Comparison of ENCODE assay signal across 23 cellular contexts in genomic region chr5:7828269-7828668, GRCh38. TPM values are rescaled to one million over a fixed set of nuclear protein-coding genes. Genes with fewer than 3 reads are reported as not detected.
DNase-seq lines count a peak whose midpoint lies in the region; ATAC-seq, FAIRE-seq and TF ChIP-seq lines count a peak whose summit lies in the region.
"Had no signal": no experiment of that assay in that cellular context is flagged by ENCODE, and none has a peak within 500 bp of the region (broad histone marks: within the 10 kb centered on the region; RNA-seq: fewer than 3 reads in every experiment).

No MANE protein-coding gene starts in this region.

- no peak overlapping the region for H2AFZ ChIP-seq in PC-3 (ENCODE audit: low read length)

- H3K27ac ChIP-seq in small intestine (ENCODE audit: low read depth in 1 of 2, low read length in 1 of 2) (no peak overlapping the region), PC-3 (ENCODE audit: low read length) (no peak overlapping the region)
- H3K27ac ChIP-seq: suprapubic skin had no signal

- no peaks in the 10 kb centered on the region for H3K4me1 Mint-ChIP-seq in activated T-helper 17 cell treated with anti-CD3 and anti-CD28 coated beads, Interleukin-2, amount 50 U/mL, for 72 hours
- H3K4me1 Mint-ChIP-seq: activated CD4-positive, alpha-beta memory T cell treated with anti-CD3 and anti-CD28 coated beads, Interleukin-2, amount 10 ng/mL, durations not matched to agents 7 days and 5 days had no signal

- peak; percentile 46 for DNase-seq in Daoy (ENCODE audit: low read depth)
- peak; percentile 21 for DNase-seq in NCI-H2107 (lab: John Stamatoyannopoulos, UW)
- DNase-seq in left cardiac atrium, result peak; percentile 44
- peak; percentile 77 for DNase-seq in small intestine
- no peak for DNase-seq in activated CD8-positive, alpha-beta memory T cell treated with anti-CD3 and anti-CD28 coated beads for 24 hours
- DNase-seq in PC-3, result no peak
- DNase-seq: activated CD4-positive, alpha-beta memory T cell treated with anti-CD3 and anti-CD28 coated beads, Interleukin-2, amount 10 ng/mL, durations not matched to agents 7 days and 5 days; AML-193; CD8-positive, alpha-beta T cell; dermis blood vessel endothelial cell; DND-41; glutamatergic neuron; KBM-7; midbrain; NCI-H69; SHP77 treated with DMSO at 0.1 percent for 48 hours; SW 1271 had no signal

- no peaks in the 10 kb centered on the region for H3F3A ChIP-seq in PC-3 (ENCODE audit: low read length, unreplicated experiment)

- H3K4me3 ChIP-seq in small intestine (ENCODE audit: low read depth in 1 of 2, low read length in 2 of 2), result no peak overlapping the region
- H3K4me3 ChIP-seq in PC-3 (ENCODE audit: low read length), result no peak overlapping the region
- H3K4me3 ChIP-seq: suprapubic skin had no signal

- ATAC-seq in left cardiac atrium (peak; percentile 79 to 90), PC-3 (no peak)
- no peak for ATAC-seq in activated T-helper 17 cell treated with anti-CD3 and anti-CD28 coated beads, Interleukin-2, amount 50 U/mL, for 72 hours (replicated peaks)
- ATAC-seq: activated CD4-positive, CD25-positive, alpha-beta regulatory T cell treated with anti-CD3 and anti-CD28 coated beads, Interleukin-2, amount 50 U/mL, for 24 hours; CD8-positive, alpha-beta T cell had no signal

- H3K9me3 ChIP-seq in small intestine (ENCODE audit: control insufficient read depth, low read depth) (no peaks in the 10 kb centered on the region), PC-3 (ENCODE audit: low read length) (no peaks in the 10 kb centered on the region)
- H3K9me3 ChIP-seq: suprapubic skin had no signal

- H3K4me2 ChIP-seq in PC-3 (ENCODE audit: low read length), result no peak overlapping the region

- 14 to 71% (median 30%) methylated on average over 10 of the region's 10 CpGs for WGBS in small intestine, 3 donors

- no peaks in the 10 kb centered on the region for H3K9me2 ChIP-seq in PC-3 (replicated peaks; ENCODE audit: low read length)

- H3K9me3 Mint-ChIP-seq in activated T-helper 17 cell treated with anti-CD3 and anti-CD28 coated beads, Interleukin-2, amount 50 U/mL, for 72 hours, result no peaks in the 10 kb centered on the region
- H3K9me3 Mint-ChIP-seq: activated CD4-positive, alpha-beta memory T cell treated with anti-CD3 and anti-CD28 coated beads, Interleukin-2, amount 10 ng/mL, durations not matched to agents 7 days and 5 days; CD8-positive, alpha-beta T cell had no signal

- H3K79me2 ChIP-seq in PC-3 (ENCODE audit: low read length), result no peaks in the 10 kb centered on the region

- TF ChIP-seq CTCF in PC-3 (conservative IDR thresholded peaks at IDR 0.05; ENCODE audit: low read depth, low read length), result no peak

- H3K27me3 ChIP-seq in small intestine (ENCODE audit: control insufficient read depth in 2 of 2, insufficient read depth in 2 of 2, low read length in 2 of 2), result no peaks in the 10 kb centered on the region
- peaks cover 84% of the 10 kb centered on the region for H3K27me3 ChIP-seq in PC-3 (ENCODE audit: low read length)
- H3K27me3 ChIP-seq: suprapubic skin had no signal

- no peaks in the 10 kb centered on the region for H4K20me1 ChIP-seq in PC-3 (ENCODE audit: low read length)

- H3K27ac Mint-ChIP-seq in activated T-helper 17 cell treated with anti-CD3 and anti-CD28 coated beads, Interleukin-2, amount 50 U/mL, for 72 hours, result no peak overlapping the region
- H3K27ac Mint-ChIP-seq: activated CD4-positive, alpha-beta memory T cell treated with anti-CD3 and anti-CD28 coated beads, Interleukin-2, amount 10 ng/mL, durations not matched to agents 7 days and 5 days; CD8-positive, alpha-beta T cell had no signal

- FAIRE-seq in small intestine (lab: Jason Lieb, UNC), result no peak
- FAIRE-seq: bronchial epithelial cell, GM12891 had no signal

- no peak overlapping the region for H3K9ac ChIP-seq in PC-3 (ENCODE audit: low read length)

- H3K27me3 Mint-ChIP-seq in activated T-helper 17 cell treated with anti-CD3 and anti-CD28 coated beads, Interleukin-2, amount 50 U/mL, for 72 hours, result peaks cover 17% of the 10 kb centered on the region

- intact Hi-C loops in left cardiac atrium (cut with DNase I) (no loop called here), PC-3 (cut with micrococcal nuclease) (no loop called here)

- BruUV-seq in PC-3 (replicated peaks; lab: Mats Ljungman, UMichigan), result no TSS peak

- POLR2A ChIA-PET in PC-3 (lab: Charles Lee; ENCODE audit: unreplicated experiment), result no interaction called here

- CTCF ChIA-PET in PC-3 (lab: Charles Lee), result no interaction called here

- no peaks in the 10 kb centered on the region for H3K4me1 ChIP-seq in small intestine (ENCODE audit: control insufficient read depth in 2 of 2, insufficient read depth in 1 of 2, low read depth in 1 of 2, low read length in 1 of 2)
- H3K4me1 ChIP-seq in PC-3 (ENCODE audit: insufficient read depth, low read length), result no peaks in the 10 kb centered on the region
- H3K4me1 ChIP-seq: suprapubic skin had no signal

- H3K36me3 ChIP-seq in small intestine (ENCODE audit: control insufficient read depth in 2 of 2, insufficient read depth in 2 of 2, low read length in 2 of 2) (no peaks in the 10 kb centered on the region), PC-3 (ENCODE audit: low read depth, low read length) (no peaks in the 10 kb centered on the region)

- no peaks in the 10 kb centered on the region for H3K36me3 Mint-ChIP-seq in activated T-helper 17 cell treated with anti-CD3 and anti-CD28 coated beads, Interleukin-2, amount 50 U/mL, for 72 hours (ENCODE audit: low read depth)
- H3K36me3 Mint-ChIP-seq: CD8-positive, alpha-beta T cell had no signal

- H3K4me3 Mint-ChIP-seq in activated T-helper 17 cell treated with anti-CD3 and anti-CD28 coated beads, Interleukin-2, amount 50 U/mL, for 72 hours, result no peak overlapping the region
- H3K4me3 Mint-ChIP-seq: activated CD4-positive, alpha-beta memory T cell treated with anti-CD3 and anti-CD28 coated beads, Interleukin-2, amount 10 ng/mL, durations not matched to agents 7 days and 5 days; CD8-positive, alpha-beta T cell had no signal

RNA-seq across cellular contexts. Expression of gene CFAP90, which starts 22.7 kb away (rescaled TPM):
- 0.18 TPM in 1 of 2 replicates, not detected in the other for total RNA-seq in Daoy (2014; rRNA removed; shearing (Covaris generic))
- total RNA-seq in left cardiac atrium, result under 1 TPM; 0.15 to 0.16 TPM
- under 1 TPM in 1 of 3 donors, not detected in 2; 0.16 TPM for polyA plus RNA-seq in small intestine
- total RNA-seq in PC-3 (2014; rRNA removed), result 0.58 TPM in 1 of 2 replicates, not detected in the other
- not detected for total RNA-seq in activated T-helper 17 cell treated with anti-CD3 and anti-CD28 coated beads, Interleukin-2, amount 50 U/mL, for 72 hours
- total RNA-seq: activated CD4-positive, alpha-beta memory T cell treated with anti-CD3 and anti-CD28 coated beads, Interleukin-2, amount 10 ng/mL, durations not matched to agents 7 days and 5 days; bronchial epithelial cell; CD8-positive, alpha-beta T cell; dermis blood vessel endothelial cell; HT1080 had no signal

RNA-seq across cellular contexts. Expression of gene FASTKD3, which starts 40.6 kb away (rescaled TPM):
- 14.6 and 15.5 TPM in 2 replicates for total RNA-seq in Daoy (2014; rRNA removed; shearing (Covaris generic))
- total RNA-seq in left cardiac atrium, result 1 to 10 TPM; 5.4 to 6.8 TPM
- polyA plus RNA-seq in small intestine, result 10 to 100 TPM; 11.7 to 28.9 (median 16.8) TPM
- total RNA-seq in PC-3 (2014; rRNA removed), result 9.2 and 16.5 TPM in 2 replicates
- total RNA-seq in activated T-helper 17 cell treated with anti-CD3 and anti-CD28 coated beads, Interleukin-2, amount 50 U/mL, for 72 hours, result 10 to 100 TPM in 1 of 2 donors, 1 to 10 TPM in 1; 7.9 to 13.4 TPM

RNA-seq across cellular contexts. Expression of gene MTRR, which starts 40.7 kb away (rescaled TPM):
- total RNA-seq in Daoy (2014; rRNA removed; shearing (Covaris generic)), result 27.1 and 40.7 TPM in 2 replicates
- total RNA-seq in left cardiac atrium (10 to 100 TPM; 27.8 to 45.2 TPM), PC-3 (2014; rRNA removed) (64.9 and 68.3 TPM in 2 replicates)
- polyA plus RNA-seq in small intestine, result 10 to 100 TPM; 14.1 to 21.8 (median 16.3) TPM
- total RNA-seq in activated T-helper 17 cell treated with anti-CD3 and anti-CD28 coated beads, Interleukin-2, amount 50 U/mL, for 72 hours, result 10 to 100 TPM; 27.5 to 62.6 TPM

Comparison
In these comparisons a context has a peak if more than half of its experiments do, and no peak if none do; other contexts are left out.
1. DNase-seq: peak in Daoy (single experiment), NCI-H2107 (single experiment), left cardiac atrium (single experiment) and small intestine (single experiment); none in activated CD8-positive, alpha-beta memory T cell treated with anti-CD3 and anti-CD28 coated beads for 24 hours (single experiment) and PC-3 (single experiment).
2. ATAC-seq: peak in left cardiac atrium (2 of 2); none in PC-3 (single experiment) and activated T-helper 17 cell treated with anti-CD3 and anti-CD28 coated beads, Interleukin-2, amount 50 U/mL, for 72 hours (single experiment).